Comparison of ENCODE assay signal across 21 cellular contexts in genomic region chr22:19129871-19130270, GRCh38. TPM values are rescaled to one million over a fixed set of nuclear protein-coding genes. Genes with fewer than 3 reads are reported as not detected.
"Had no signal": no experiment of that assay in that cellular context is flagged by ENCODE, and none has a peak within 500 bp of the region (broad histone marks: within the 10 kb centered on the region; RNA-seq: fewer than 3 reads in every experiment).

No MANE protein-coding gene starts in this region.

- ATAC-seq: activated T-cell treated with anti-CD3 and anti-CD28 coated beads, Interleukin-2, amount 50 U/mL, for 4 hours; left colon; naive thymus-derived CD8-positive, alpha-beta T cell; SK-N-SH treated with all-trans-retinoic acid at 6 μM for 48 hours; stimulated activated naive CD8-positive, alpha-beta T cell treated with anti-CD3 and anti-CD28 coated beads, Interleukin-15, amount 100 ng/mL, for 72 hours had no signal

- H3K9me3 Mint-ChIP-seq: activated T-cell treated with anti-CD3 and anti-CD28 coated beads, Interleukin-2, amount 50 U/mL, for 4 hours; immature natural killer cell; naive thymus-derived CD8-positive, alpha-beta T cell; stimulated activated naive CD8-positive, alpha-beta T cell treated with anti-CD3 and anti-CD28 coated beads, Interleukin-15, amount 100 ng/mL, for 72 hours; T-helper 1 cell treated with Interleukin-12 subunit alpha and Interleukin-12 subunit beta and Interleukin-4 antibody, amounts not matched to agents 30 μg/mL and 1 μg/mL, for 36 hours had no signal

- DNase-seq: activated effector memory CD4-positive, alpha-beta T cell treated with anti-CD3 and anti-CD28 coated beads, Interleukin-2, amount 50 U/mL, for 16 hours; activated T-cell treated with anti-CD3 and anti-CD28 coated beads, Interleukin-2, amount 50 U/mL, for 4 hours; effector CD8-positive, alpha-beta T cell; glutamatergic neuron; immature natural killer cell; left colon; naive thymus-derived CD8-positive, alpha-beta T cell; occipital lobe; stimulated activated CD4-positive, alpha-beta T cell treated with anti-CD3 and anti-CD28 coated beads, Interleukin-4, amount 100 ng/mL, for 24 hours; stimulated activated naive CD8-positive, alpha-beta T cell treated with anti-CD3 and anti-CD28 coated beads, Interleukin-15, amount 100 ng/mL, for 72 hours had no signal

- H3K27me3 Mint-ChIP-seq: naive thymus-derived CD8-positive, alpha-beta T cell; stimulated activated naive CD8-positive, alpha-beta T cell treated with anti-CD3 and anti-CD28 coated beads, Interleukin-15, amount 100 ng/mL, for 72 hours had no signal

- H3K4me1 Mint-ChIP-seq: immature natural killer cell; stimulated activated naive CD8-positive, alpha-beta T cell treated with anti-CD3 and anti-CD28 coated beads, Interleukin-15, amount 100 ng/mL, for 72 hours had no signal

- H3K27ac ChIP-seq: coronary artery, thoracic aorta had no signal

- H3K4me3 Mint-ChIP-seq: activated T-cell treated with anti-CD3 and anti-CD28 coated beads, Interleukin-2, amount 50 U/mL, for 4 hours; immature natural killer cell; naive thymus-derived CD8-positive, alpha-beta T cell; stimulated activated naive CD8-positive, alpha-beta T cell treated with anti-CD3 and anti-CD28 coated beads, Interleukin-15, amount 100 ng/mL, for 72 hours; T-helper 1 cell treated with Interleukin-12 subunit alpha and Interleukin-12 subunit beta and Interleukin-4 antibody, amounts not matched to agents 30 μg/mL and 1 μg/mL, for 36 hours had no signal

- H3K27ac Mint-ChIP-seq: immature natural killer cell; T-helper 1 cell treated with Interleukin-12 subunit alpha and Interleukin-12 subunit beta and Interleukin-4 antibody, amounts not matched to agents 30 μg/mL and 1 μg/mL, for 36 hours had no signal

- H3K4me3 ChIP-seq: coronary artery, thoracic aorta had no signal

- H3K9me3 ChIP-seq: thoracic aorta had no signal

- H3K36me3 Mint-ChIP-seq: immature natural killer cell had no signal

RNA-seq across cellular contexts. Expression of gene TSSK2, which starts 1.2 kb away (rescaled TPM):
- total RNA-seq: activated T-cell treated with anti-CD3 and anti-CD28 coated beads, Interleukin-2, amount 50 U/mL, for 4 hours; astrocyte; cardiac septum; epithelial cell of proximal tubule; left colon; lung microvascular endothelial cell; naive thymus-derived CD8-positive, alpha-beta T cell; occipital lobe; pulmonary artery endothelial cell; thoracic aorta; urinary bladder had no signal
- polyA plus RNA-seq: immature natural killer cell; naive thymus-derived CD8-positive, alpha-beta T cell had no signal

RNA-seq across cellular contexts. Expression of gene GSC2, which starts 20.2 kb away (rescaled TPM):
- total RNA-seq: activated T-cell treated with anti-CD3 and anti-CD28 coated beads, Interleukin-2, amount 50 U/mL, for 4 hours; astrocyte; cardiac septum; epithelial cell of proximal tubule; left colon; lung microvascular endothelial cell; mononuclear cell; naive thymus-derived CD8-positive, alpha-beta T cell; occipital lobe; thoracic aorta; urinary bladder had no signal
- polyA plus RNA-seq: immature natural killer cell; naive thymus-derived CD8-positive, alpha-beta T cell; urinary bladder had no signal
